ENCODE assay signal across 8 cellular contexts in the genomic region with DNA sequence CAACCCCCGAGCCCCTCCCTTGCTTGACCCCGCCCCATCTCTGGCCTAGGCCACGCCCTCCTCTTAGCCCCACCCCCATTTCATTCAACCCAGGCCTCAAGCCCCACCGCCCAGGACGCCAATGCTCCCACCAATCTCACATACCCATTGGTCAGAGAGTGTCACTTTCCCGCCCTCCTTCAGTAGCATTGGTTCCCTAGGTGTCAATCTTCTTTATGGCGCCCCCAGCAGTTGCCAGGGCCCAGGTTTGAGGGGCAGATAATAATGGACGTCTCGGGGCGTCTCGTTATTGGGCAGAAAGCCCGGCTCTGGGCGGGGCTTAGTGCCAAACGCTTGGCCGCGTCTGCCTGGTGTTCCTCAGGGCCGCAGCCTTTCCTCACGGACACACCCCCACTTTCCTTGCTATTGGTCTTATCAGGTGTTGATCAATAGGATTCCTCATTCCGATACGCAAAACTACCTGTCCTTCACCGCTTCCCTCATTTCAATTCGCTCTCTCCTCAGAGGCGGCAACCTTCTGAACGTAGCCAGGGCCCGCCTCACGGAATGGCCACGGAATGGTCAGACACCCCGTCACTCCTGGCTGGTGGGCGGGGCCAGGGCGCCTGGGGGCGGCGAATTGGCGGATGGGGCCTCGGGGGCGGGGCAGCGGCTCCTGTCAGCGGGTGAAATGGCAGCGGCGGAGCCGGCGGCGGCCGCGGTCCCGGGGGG. TPM values are rescaled to one million over a fixed set of nuclear protein-coding genes. Genes with fewer than 3 reads are reported as not detected.
A peak's percentile ranks its signal among the peaks of the same experiment; 100 is the strongest.
DNase-seq lines count a peak whose midpoint lies in the region; ATAC-seq and TF ChIP-seq lines count a peak whose summit lies in the region.

TSS of gene EVI5L (plus strand) at position 658 of the 711 bp plus-strand sequence. CDS start 16,325 bp downstream, outside the sequence.

- peaks cover 17% of the 10 kb centered on the region for H3K4me1 Mint-ChIP-seq in activated CD4-positive, alpha-beta memory T cell treated with anti-CD3 and anti-CD28 coated beads for 36 hours (ENCODE audit: low read depth)

- POLR2A ChIA-PET in activated CD4-positive, alpha-beta memory T cell treated with anti-CD3 and anti-CD28 coated beads for 36 hours (lab: Charles Lee): interaction anchor here (1.0 kb wide), 1 partner anchor 201 kb away, joined by 3 read pairs; the partner anchor contains the start of genes PET100 and XAB2

- H3K9ac ChIP-seq in duodenal mucosa (ENCODE audit: low read depth in 1 of 2, low read length in 2 of 2) (peak within 1 kb of the TSS in 1 of 2 donors; percentile 18), liver (ENCODE audit: low read depth in 1 of 2, low read length in 2 of 2) (no peak within 1 kb of the TSS)

- TF ChIP-seq CTCF in C4-2B (conservative IDR thresholded peaks at IDR 0.05) (no peak), liver (IDR thresholded peaks at IDR 0.05; ENCODE audit: low read depth, low read length, missing input control) (no peak)

- peak within 1 kb of the TSS; percentile 55 for H3K27ac Mint-ChIP-seq in activated CD4-positive, alpha-beta memory T cell treated with anti-CD3 and anti-CD28 coated beads for 36 hours

- H3K36me3 Mint-ChIP-seq in activated CD4-positive, alpha-beta memory T cell treated with anti-CD3 and anti-CD28 coated beads for 36 hours: no peaks in the 10 kb centered on the region

- under 1% methylated on average over 45 of the region's 45 CpGs for WGBS in liver

- peak; percentile 100 for DNase-seq in NCI-H774 (lab: John Stamatoyannopoulos, UW)
- DNase-seq in activated CD4-positive, alpha-beta memory T cell treated with anti-CD3 and anti-CD28 coated beads for 36 hours: peak; percentile 99
- peak; percentile 100 for DNase-seq in stimulated activated CD4-positive, alpha-beta T cell treated with anti-CD3 and anti-CD28 coated beads, Interleukin-4, amount 100 ng/mL, for 1 hour

- intact Hi-C loops in activated CD4-positive, alpha-beta memory T cell treated with anti-CD3 and anti-CD28 coated beads for 36 hours (cut with micrococcal nuclease): loop anchor here (1.0 to 2.0 kb wide), 3 partner anchors 22 to 91 kb away; partner anchors contain the start of gene SNAPC2

- H3K36me3 ChIP-seq in duodenal mucosa (ENCODE audit: control insufficient read depth in 1 of 2, insufficient read depth in 2 of 2, low read length in 2 of 2) (no peaks in the 10 kb centered on the region), liver (ENCODE audit: control insufficient read depth in 4 of 4, insufficient read depth in 3 of 4, low read depth in 1 of 4, low read length in 3 of 4) (no peaks in the 10 kb centered on the region)

- no peaks in the 10 kb centered on the region for H3K9me3 ChIP-seq in duodenal mucosa (ENCODE audit: control insufficient read depth in 1 of 2, low read length in 2 of 2)
- no peaks in the 10 kb centered on the region for H3K9me3 ChIP-seq in liver (ENCODE audit: control insufficient read depth in 4 of 4, low read length in 3 of 4)

- CTCF ChIA-PET in activated CD4-positive, alpha-beta memory T cell treated with anti-CD3 and anti-CD28 coated beads for 36 hours (lab: Charles Lee): interaction anchor here (1.2 to 2.7 kb wide), 4 partner anchors 39 to 463 kb away, joined by 3 to 12 read pairs (median 6); no protein-coding TSS in a partner anchor

- no peaks in the 10 kb centered on the region for H3K27me3 ChIP-seq in duodenal mucosa (ENCODE audit: control insufficient read depth in 1 of 2, insufficient read depth in 2 of 2, low read length in 2 of 2)
- H3K27me3 ChIP-seq in liver (ENCODE audit: control insufficient read depth in 4 of 4, insufficient read depth in 4 of 4, low read length in 3 of 4): no peaks in the 10 kb centered on the region

- ATAC-seq in GM19438 (IDR thresholded peaks at IDR 0.05; ENCODE audit: low read depth, unreplicated experiment): peak; percentile 88
- peak; percentile 79 for ATAC-seq in HG03571 (IDR thresholded peaks at IDR 0.05; ENCODE audit: unreplicated experiment)

- peak in 1 of 2 donors; percentile 4 for TF ChIP-seq RAD21 in liver (IDR thresholded peaks at IDR 0.05)

- H3K4me1 ChIP-seq in duodenal mucosa (ENCODE audit: control insufficient read depth in 1 of 2, insufficient read depth in 2 of 2, low read length in 2 of 2) (peaks cover 21 to 31% of the 10 kb centered on the region in 2 donors), liver (ENCODE audit: control insufficient read depth in 4 of 4, insufficient read depth in 4 of 4, low read length in 3 of 4) (peaks cover 3 to 13% (median 11%) of the 10 kb centered on the region in 4 donors)

- H3K4me3 ChIP-seq in duodenal mucosa (ENCODE audit: low read depth in 1 of 2, low read length in 2 of 2) (peak within 1 kb of the TSS; percentile 60 to 66), liver (ENCODE audit: low read depth in 1 of 3, low read length in 3 of 3) (peak within 1 kb of the TSS; percentile 21 to 99 (median 62))

- H3K27ac ChIP-seq in C4-2B (peak within 1 kb of the TSS; percentile 55), duodenal mucosa (ENCODE audit: low read depth, low read length) (no peak within 1 kb of the TSS), liver (ENCODE audit: low read depth in 1 of 2, low read length in 2 of 2) (peak within 1 kb of the TSS in 1 of 2 donors; percentile 27)

- H3K27me3 Mint-ChIP-seq in activated CD4-positive, alpha-beta memory T cell treated with anti-CD3 and anti-CD28 coated beads for 36 hours: peaks cover 3% of the 10 kb centered on the region

- no peaks in the 10 kb centered on the region for H3K9me3 Mint-ChIP-seq in activated CD4-positive, alpha-beta memory T cell treated with anti-CD3 and anti-CD28 coated beads for 36 hours

- H3K4me3 Mint-ChIP-seq in activated CD4-positive, alpha-beta memory T cell treated with anti-CD3 and anti-CD28 coated beads for 36 hours: peak within 1 kb of the TSS; percentile 81

TF ChIP-seq in liver, 16 proteins besides CTCF, POLR2A, EP300 and RAD21 (continues in another document):
- TF ChIP-seq JUND (IDR thresholded peaks at IDR 0.05) (peak; percentile 43 to 46), TAF1 (conservative IDR thresholded peaks at IDR 0.05) (no peak), HNF4G (IDR thresholded peaks at IDR 0.05) (no peak), FOXA2 (IDR thresholded peaks at IDR 0.05) (peak; percentile 52), RXRA (IDR thresholded peaks at IDR 0.05) (peak; percentile 38), NR2F2 (IDR thresholded peaks at IDR 0.05) (no peak), SP1 (IDR thresholded peaks at IDR 0.05) (peak; percentile 99), YY1 (IDR thresholded peaks at IDR 0.05) (peak; percentile 96), HNF4A (conservative IDR thresholded peaks at IDR 0.05) (peak in 1 of 2 donors; percentile 4), GABPA (IDR thresholded peaks at IDR 0.05 in 1 of 2, conservative IDR thresholded peaks at IDR 0.05 in 1 of 2) (peak in 1 of 2 donors; percentile 72), FOXA1 (IDR thresholded peaks at IDR 0.05) (peak; percentile 13), ZBTB33 (IDR thresholded peaks at IDR 0.05) (peak; percentile 84)
- TF ChIP-seq, protein P1, sequence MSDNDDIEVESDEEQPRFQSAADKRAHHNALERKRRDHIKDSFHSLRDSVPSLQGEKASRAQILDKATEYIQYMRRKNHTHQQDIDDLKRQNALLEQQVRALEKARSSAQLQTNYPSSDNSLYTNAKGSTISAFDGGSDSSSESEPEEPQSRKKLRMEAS (IDR thresholded peaks at IDR 0.05): no peak
- TF ChIP-seq, protein P2, sequence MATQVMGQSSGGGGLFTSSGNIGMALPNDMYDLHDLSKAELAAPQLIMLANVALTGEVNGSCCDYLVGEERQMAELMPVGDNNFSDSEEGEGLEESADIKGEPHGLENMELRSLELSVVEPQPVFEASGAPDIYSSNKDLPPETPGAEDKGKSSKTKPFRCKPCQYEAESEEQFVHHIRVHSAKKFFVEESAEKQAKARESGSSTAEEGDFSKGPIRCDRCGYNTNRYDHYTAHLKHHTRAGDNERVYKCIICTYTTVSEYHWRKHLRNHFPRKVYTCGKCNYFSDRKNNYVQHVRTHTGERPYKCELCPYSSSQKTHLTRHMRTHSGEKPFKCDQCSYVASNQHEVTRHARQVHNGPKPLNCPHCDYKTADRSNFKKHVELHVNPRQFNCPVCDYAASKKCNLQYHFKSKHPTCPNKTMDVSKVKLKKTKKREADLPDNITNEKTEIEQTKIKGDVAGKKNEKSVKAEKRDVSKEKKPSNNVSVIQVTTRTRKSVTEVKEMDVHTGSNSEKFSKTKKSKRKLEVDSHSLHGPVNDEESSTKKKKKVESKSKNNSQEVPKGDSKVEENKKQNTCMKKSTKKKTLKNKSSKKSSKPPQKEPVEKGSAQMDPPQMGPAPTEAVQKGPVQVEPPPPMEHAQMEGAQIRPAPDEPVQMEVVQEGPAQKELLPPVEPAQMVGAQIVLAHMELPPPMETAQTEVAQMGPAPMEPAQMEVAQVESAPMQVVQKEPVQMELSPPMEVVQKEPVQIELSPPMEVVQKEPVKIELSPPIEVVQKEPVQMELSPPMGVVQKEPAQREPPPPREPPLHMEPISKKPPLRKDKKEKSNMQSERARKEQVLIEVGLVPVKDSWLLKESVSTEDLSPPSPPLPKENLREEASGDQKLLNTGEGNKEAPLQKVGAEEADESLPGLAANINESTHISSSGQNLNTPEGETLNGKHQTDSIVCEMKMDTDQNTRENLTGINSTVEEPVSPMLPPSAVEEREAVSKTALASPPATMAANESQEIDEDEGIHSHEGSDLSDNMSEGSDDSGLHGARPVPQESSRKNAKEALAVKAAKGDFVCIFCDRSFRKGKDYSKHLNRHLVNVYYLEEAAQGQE (IDR thresholded peaks at IDR 0.05): no peak
- TF ChIP-seq, protein P3, sequence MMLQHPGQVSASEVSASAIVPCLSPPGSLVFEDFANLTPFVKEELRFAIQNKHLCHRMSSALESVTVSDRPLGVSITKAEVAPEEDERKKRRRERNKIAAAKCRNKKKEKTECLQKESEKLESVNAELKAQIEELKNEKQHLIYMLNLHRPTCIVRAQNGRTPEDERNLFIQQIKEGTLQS (IDR thresholded peaks at IDR 0.05): no peak

RNA-seq across cellular contexts. Expression of gene EVI5L, which starts in this region (rescaled TPM):
- total RNA-seq in activated CD4-positive, alpha-beta memory T cell treated with anti-CD3 and anti-CD28 coated beads for 36 hours: 1 to 10 TPM; 5.0 to 5.6 TPM
- total RNA-seq in liver: 1 to 10 TPM; 4.2 to 4.7 TPM
- 1 to 10 TPM; 1.4 to 5.0 TPM for polyA plus RNA-seq in liver
